Comparison of ENCODE assay signal across 17 cellular contexts in the genomic region with DNA sequence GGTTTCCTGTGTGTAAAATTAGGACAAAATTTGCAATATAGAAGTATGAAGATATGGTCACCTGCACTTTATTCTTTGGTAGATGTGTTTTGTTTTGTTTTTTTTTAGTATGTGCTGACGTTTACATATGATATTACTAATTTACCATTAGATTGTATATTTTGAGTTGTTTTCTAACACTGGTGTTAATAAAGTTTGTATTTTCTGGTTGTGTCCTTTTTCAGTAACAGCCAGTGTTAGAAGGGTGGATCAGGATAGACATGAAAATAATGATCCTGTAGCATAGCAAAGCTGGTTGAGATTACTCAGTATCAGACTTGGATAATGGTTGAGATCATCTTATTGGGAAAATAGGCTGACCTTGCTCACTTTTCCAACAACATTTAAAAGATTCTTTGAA. TPM values are rescaled to one million over a fixed set of nuclear protein-coding genes. Genes with fewer than 3 reads are reported as not detected.
DNase-seq lines count a peak whose midpoint lies in the region; TF ChIP-seq lines count a peak whose summit lies in the region.
"Had no signal": no experiment of that assay in that cellular context is flagged by ENCODE, and none has a peak within 500 bp of the region (broad histone marks: within the 10 kb centered on the region; RNA-seq: fewer than 3 reads in every experiment).

No MANE protein-coding gene starts in this region.

- no peak overlapping the region for H3K27ac ChIP-seq in OCI-LY7 (ENCODE audit: low read depth, low read length, poor library complexity, severe bottlenecking)
- no peak overlapping the region for H3K27ac ChIP-seq in neural progenitor cell
- H3K27ac ChIP-seq in trophoblast cell (ENCODE audit: low read depth, low read length) = no peak overlapping the region
- H3K27ac ChIP-seq: HL-60 had no signal

- H3K4ac ChIP-seq in trophoblast cell (ENCODE audit: low read depth, low read length) = no peak overlapping the region

- H2AFZ ChIP-seq in OCI-LY7 (ENCODE audit: low read length) (no peak overlapping the region), neural progenitor cell (replicated peaks) (no peak overlapping the region), trophoblast cell (ENCODE audit: insufficient read depth, low read length, poor library complexity) (no peak overlapping the region)

- H3K4me2 ChIP-seq in OCI-LY7 (ENCODE audit: low read length) (peak overlapping the region; percentile 17), neural progenitor cell (peak overlapping the region; percentile 29), trophoblast cell (ENCODE audit: low read length) (no peak overlapping the region)

- H3K9me2 ChIP-seq in OCI-LY7 (ENCODE audit: insufficient read depth, low read length) = no peaks in the 10 kb centered on the region

- no peaks in the 10 kb centered on the region for H3K79me1 ChIP-seq in trophoblast cell (ENCODE audit: low read length)

- peaks cover 10% of the 10 kb centered on the region for H3K36me3 Mint-ChIP-seq in activated naive CD4-positive, alpha-beta T cell treated with anti-CD3 and anti-CD28 coated beads, Interleukin-2, amount 50 U/mL, for 24 hours
- no peaks in the 10 kb centered on the region for H3K36me3 Mint-ChIP-seq in endothelial cell (ENCODE audit: low read depth, unreplicated experiment)
- peaks cover 43% of the 10 kb centered on the region for H3K36me3 Mint-ChIP-seq in neural progenitor cell

- peak overlapping the region; percentile 7 for H3K4me3 Mint-ChIP-seq in activated naive CD4-positive, alpha-beta T cell treated with anti-CD3 and anti-CD28 coated beads, Interleukin-2, amount 50 U/mL, for 24 hours
- H3K4me3 Mint-ChIP-seq in endothelial cell (ENCODE audit: unreplicated experiment) = no peak overlapping the region
- H3K4me3 Mint-ChIP-seq in neural progenitor cell = no peak overlapping the region
- H3K4me3 Mint-ChIP-seq: HFFc6 had no signal

- no peak overlapping the region for H2BK12ac ChIP-seq in trophoblast cell (ENCODE audit: low read length)

- 0 out of 2 replicates have a peak, but pooled peaks cover 4% of the 10 kb centered on the region for H3K9me3 ChIP-seq in OCI-LY7 (ENCODE audit: low read length)
- H3K9me3 ChIP-seq in neural progenitor cell (ENCODE audit: low read depth) = no peaks in the 10 kb centered on the region
- no peaks in the 10 kb centered on the region for H3K9me3 ChIP-seq in trophoblast cell (ENCODE audit: insufficient read depth, low read depth, low read length)
- H3K9me3 ChIP-seq: BE2C had no signal

- POLR2A ChIA-PET in OCI-LY7 (lab: Charles Lee) = interaction anchor here (0.5 to 0.7 kb wide), 2 partner anchors 297 to 607 kb away, joined by 3 read pairs; no protein-coding TSS in a partner anchor

- peaks cover 84% of the 10 kb centered on the region for H3K4me1 Mint-ChIP-seq in activated naive CD4-positive, alpha-beta T cell treated with anti-CD3 and anti-CD28 coated beads, Interleukin-2, amount 50 U/mL, for 24 hours
- H3K4me1 Mint-ChIP-seq in endothelial cell (ENCODE audit: unreplicated experiment) (peaks cover 4% of the 10 kb centered on the region), neural progenitor cell (peaks cover 29% of the 10 kb centered on the region)

- H3K27me3 Mint-ChIP-seq in activated naive CD4-positive, alpha-beta T cell treated with anti-CD3 and anti-CD28 coated beads, Interleukin-2, amount 50 U/mL, for 24 hours = no peaks in the 10 kb centered on the region
- H3K27me3 Mint-ChIP-seq in endothelial cell (ENCODE audit: unreplicated experiment) (no peaks in the 10 kb centered on the region), neural progenitor cell (ENCODE audit: insufficient read depth, low read depth) (peaks cover 2% of the 10 kb centered on the region)

- no peak overlapping the region for H4K8ac ChIP-seq in trophoblast cell (ENCODE audit: low read depth, low read length)

- peaks cover 42% of the 10 kb centered on the region for H3K4me1 ChIP-seq in OCI-LY7 (ENCODE audit: insufficient read depth, low read length, poor library complexity, severe bottlenecking)
- peaks cover 25% of the 10 kb centered on the region for H3K4me1 ChIP-seq in neural progenitor cell
- H3K4me1 ChIP-seq in trophoblast cell (ENCODE audit: control insufficient read depth in 1 of 2, insufficient read depth in 2 of 2, low read length in 2 of 2) = no peaks in the 10 kb centered on the region
- H3K4me1 ChIP-seq: BE2C had no signal

- peaks cover 87% of the 10 kb centered on the region for H3K79me2 ChIP-seq in OCI-LY7 (ENCODE audit: insufficient read depth, low read depth, low read length)
- peaks cover 100% of the 10 kb centered on the region for H3K79me2 ChIP-seq in neural progenitor cell (ENCODE audit: low read depth)
- peaks cover 3% of the 10 kb centered on the region for H3K79me2 ChIP-seq in trophoblast cell (ENCODE audit: control insufficient read depth, insufficient read depth, low read length, poor library complexity)

- TF ChIP-seq CTCF in OCI-LY7 (conservative IDR thresholded peaks at IDR 0.05; ENCODE audit: low read length) (no peak), endothelial cell (IDR thresholded peaks at IDR 0.05; ENCODE audit: unreplicated experiment) (no peak), neural progenitor cell (IDR thresholded peaks at IDR 0.05) (no peak)

- no peak overlapping the region for H2BK5ac ChIP-seq in trophoblast cell (ENCODE audit: low read depth, low read length, poor library complexity)

- BruUV-seq in OCI-LY7 (replicated peaks; lab: Mats Ljungman, UMichigan) = no TSS peak

- H3K4me3 ChIP-seq in OCI-LY7 (ENCODE audit: low read depth, low read length, poor library complexity, severe bottlenecking) (no peak overlapping the region), neural progenitor cell (no peak overlapping the region), trophoblast cell (ENCODE audit: low read depth, low read length) (no peak overlapping the region)

- H3K9me3 Mint-ChIP-seq in activated naive CD4-positive, alpha-beta T cell treated with anti-CD3 and anti-CD28 coated beads, Interleukin-2, amount 50 U/mL, for 24 hours = no peaks in the 10 kb centered on the region
- H3K9me3 Mint-ChIP-seq in endothelial cell (ENCODE audit: unreplicated experiment) (no peaks in the 10 kb centered on the region), neural progenitor cell (no peaks in the 10 kb centered on the region)
- H3K9me3 Mint-ChIP-seq: HFFc6 had no signal

- intact Hi-C loops in OCI-LY7 (cut with micrococcal nuclease; ENCODE audit: unreplicated experiment) = loop anchor here (10.0 kb wide), 1 partner anchor 342 kb away; no protein-coding TSS in a partner anchor

- H4K91ac ChIP-seq in trophoblast cell (ENCODE audit: low read depth, low read length) = no peak overlapping the region

- no peak overlapping the region for H3K23ac ChIP-seq in trophoblast cell (ENCODE audit: low read length)

- H3K14ac ChIP-seq in trophoblast cell (ENCODE audit: low read length) = no peak overlapping the region

- peak overlapping the region; percentile 77 for H3K27ac Mint-ChIP-seq in activated naive CD4-positive, alpha-beta T cell treated with anti-CD3 and anti-CD28 coated beads, Interleukin-2, amount 50 U/mL, for 24 hours
- H3K27ac Mint-ChIP-seq in endothelial cell (ENCODE audit: unreplicated experiment) = peak overlapping the region; percentile 31
- H3K27ac Mint-ChIP-seq in neural progenitor cell = no peak overlapping the region
- H3K27ac Mint-ChIP-seq: HFFc6 had no signal

- H3K27me3 ChIP-seq in neural progenitor cell (no peaks in the 10 kb centered on the region), trophoblast cell (ENCODE audit: insufficient read depth, low read length) (no peaks in the 10 kb centered on the region)
- H3K27me3 ChIP-seq: BE2C had no signal

- H3K9ac ChIP-seq in neural progenitor cell (no peak overlapping the region), trophoblast cell (ENCODE audit: low read length) (no peak overlapping the region)

- peaks cover 21% of the 10 kb centered on the region for H3F3A ChIP-seq in neural progenitor cell (ENCODE audit: low read depth)

- H4K12ac ChIP-seq in trophoblast cell (ENCODE audit: low read depth, low read length) = no peak overlapping the region

- CTCF ChIA-PET in OCI-LY7 (lab: Charles Lee; ENCODE audit: unreplicated experiment) = no interaction called here

- H3K18ac ChIP-seq in trophoblast cell (ENCODE audit: low read length) = no peak overlapping the region

- no peak for DNase-seq in activated naive CD4-positive, alpha-beta T cell treated with anti-CD3 and anti-CD28 coated beads, Interleukin-2, amount 50 U/mL, for 16 hours
- no peak for DNase-seq in OCI-LY7 (ENCODE audit: low spot score)
- no peak for DNase-seq in endothelial cell (ENCODE audit: low spot score)
- DNase-seq in neural progenitor cell (ENCODE audit: low spot score) = no peak
- DNase-seq in NCI-H446 (lab: John Stamatoyannopoulos, UW) = no peak
- no peak for DNase-seq in HT-29 (ENCODE audit: low spot score)
- no peak for DNase-seq in trophoblast cell
- DNase-seq: BE2C, DMS79 treated with DMSO at 0.1 percent for 48 hours, H7, HFFc6, IMR-90, Kasumi-1, NCI-H1105, NCI-H2081 had no signal

- WGBS in trophoblast cell (ENCODE audit: extremely low coverage, insufficient coverage, insufficient read length) = no CpG with 5 or more reads among the region's 1 CpG

- no peak overlapping the region for H2BK120ac ChIP-seq in trophoblast cell (ENCODE audit: insufficient read depth, low read length, poor library complexity)

- H2AK5ac ChIP-seq in trophoblast cell (ENCODE audit: low read length) = no peak overlapping the region

- H3K36me3 ChIP-seq in OCI-LY7 (ENCODE audit: insufficient read depth, low read length) (peaks cover 58% of the 10 kb centered on the region), neural progenitor cell (peaks cover 6% of the 10 kb centered on the region), trophoblast cell (ENCODE audit: control insufficient read depth in 1 of 2, insufficient read depth in 2 of 2, low read length in 2 of 2) (peaks cover 0 to 4% of the 10 kb centered on the region in 2 experiments)

- H4K20me1 ChIP-seq in OCI-LY7 (ENCODE audit: insufficient read depth, low read length) (peaks cover 42% of the 10 kb centered on the region), neural progenitor cell (ENCODE audit: low read depth) (peaks cover 85% of the 10 kb centered on the region)

RNA-seq across cellular contexts. Expression of a gene that starts 6.2 kb away (rescaled TPM):
- 22.1 and 22.4 TPM in 2 replicates for total RNA-seq in OCI-LY7 (2014; rRNA removed; shearing (Covaris generic))
- total RNA-seq in OCI-LY7 (2022) (44.1 and 45.9 TPM in 2 replicates), endothelial cell (ENCODE audit: unreplicated experiment) (23.6 TPM), neural progenitor cell (ENCODE audit: low replicate concordance) (40.7 and 45.3 TPM in 2 replicates)
- 8.0 and 10.9 TPM in 2 replicates for total RNA-seq in HT-29 (2014; rRNA removed; shearing (Covaris generic))
- polyA plus RNA-seq in trophoblast cell (2013) = 8.5 and 10.0 TPM in 2 replicates

RNA-seq across cellular contexts. Expression of a gene that starts 53.9 kb away (rescaled TPM):
- 22.1 and 24.9 TPM in 2 replicates for total RNA-seq in OCI-LY7 (2014; rRNA removed; shearing (Covaris generic))
- total RNA-seq in OCI-LY7 (2022) (25.3 and 31.3 TPM in 2 replicates), endothelial cell (ENCODE audit: unreplicated experiment) (10.1 TPM), neural progenitor cell (ENCODE audit: low replicate concordance) (18.1 and 24.9 TPM in 2 replicates)
- 10.7 and 10.9 TPM in 2 replicates for total RNA-seq in HT-29 (2014; rRNA removed; shearing (Covaris generic))
- polyA plus RNA-seq in trophoblast cell (2013) = 12.3 and 13.6 TPM in 2 replicates
